ENCODE assay signal across 20 cellular contexts in genomic region chr10:132271458-132272011, GRCh38.
"Had no signal": no experiment of that assay in that cellular context is flagged by ENCODE, and none has a peak within 500 bp of the region (broad histone marks: within the 10 kb centered on the region; RNA-seq: fewer than 3 reads in every experiment).

No MANE protein-coding gene starts in this region.

- H3K27ac ChIP-seq: coronary artery, uterus had no signal

- H3K36me3 ChIP-seq: uterus had no signal

- ATAC-seq: activated naive CD8-positive, alpha-beta T cell treated with anti-CD3 and anti-CD28 coated beads, Interleukin-2, amount 50 U/mL, for 24 hours; left colon; naive thymus-derived CD8-positive, alpha-beta T cell; SK-N-SH treated with all-trans-retinoic acid at 6 μM for 48 hours had no signal

- H3K27me3 ChIP-seq: dorsolateral prefrontal cortex, uterus had no signal

- DNase-seq: activated CD4-positive, alpha-beta memory T cell treated with anti-CD3 and anti-CD28 coated beads, Interleukin-2, amount 10 ng/mL, durations not matched to agents 7 days and 5 days; activated CD4-positive, alpha-beta T cell treated with anti-CD3 and anti-CD28 coated beads, Interleukin-2, amount 10 ng/mL, durations not matched to agents 7 days and 5 days; activated CD4-positive, CD25-positive, alpha-beta regulatory T cell treated with anti-CD3 and anti-CD28 coated beads, Interleukin-2, amount 50 U/mL, for 72 hours; activated naive CD8-positive, alpha-beta T cell treated with anti-CD3 and anti-CD28 coated beads, Interleukin-2, amount 50 U/mL, for 24 hours; activated T-cell treated with anti-CD3 and anti-CD28 coated beads, Interleukin-2, amount 50 U/mL, for 48 hours; effector memory CD4-positive, alpha-beta T cell; islet precursor cell; left colon; midbrain; occipital lobe; stimulated activated CD4-positive, alpha-beta T cell treated with anti-CD3 and anti-CD28 coated beads, Interleukin-2, amount 100 ng/mL, for 48 hours; stimulated activated naive CD4-positive, alpha-beta T cell treated with Interleukin-2 at 50 U/mL for 16 hours; T-helper 2 cell; uterus had no signal

- H3K4me3 ChIP-seq: coronary artery, uterus had no signal

- H3K9me3 ChIP-seq: uterus had no signal

- FAIRE-seq: bronchial epithelial cell, frontal cortex had no signal
